In the genomic region with DNA sequence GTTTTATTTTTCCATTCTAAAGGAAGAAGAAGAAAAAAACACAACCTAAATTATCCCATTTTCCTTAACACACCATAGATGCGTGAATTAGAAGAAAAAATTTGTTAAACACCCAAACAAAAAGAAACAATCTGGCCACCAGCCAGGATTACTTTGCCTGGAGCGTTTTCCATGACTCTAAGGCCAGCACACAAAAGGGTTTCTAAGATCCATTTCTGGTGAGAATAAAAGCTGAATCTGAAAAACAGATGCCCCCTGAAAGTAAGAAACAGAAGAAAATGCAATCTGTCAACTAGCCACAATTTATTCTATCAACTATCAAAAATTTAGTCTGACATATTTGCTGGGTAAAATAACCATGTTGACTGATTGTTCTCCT, we compare ENCODE assay signal across 2 cellular contexts.
TF ChIP-seq lines count a peak whose summit lies in the region.

No MANE protein-coding gene starts in this region.

TF ChIP-seq in SK-N-SH, 30 proteins besides CTCF, POLR2A, EP300 and RAD21:
- TF ChIP-seq CHD2 (IDR thresholded peaks at IDR 0.05; ENCODE audit: low read length, partially characterized antibody): peak; percentile 31
- no peak for TF ChIP-seq ELF1 (IDR thresholded peaks at IDR 0.05)
- no peak for TF ChIP-seq MEF2A (IDR thresholded peaks at IDR 0.05; ENCODE audit: borderline replicate concordance, low read depth)
- no peak for TF ChIP-seq GABPA (IDR thresholded peaks at IDR 0.05; ENCODE audit: low read depth)

TF ChIP-seq in SK-N-SH treated with all-trans-retinoic acid at 6 μM for 48 hours, 23 proteins besides CTCF, POLR2A, EP300 and RAD21:
- TF ChIP-seq ZFP3 (CRISPR knock-in tag; IDR thresholded peaks at IDR 0.05): no peak
- TF ChIP-seq ZNF565 (CRISPR knock-in tag; conservative IDR thresholded peaks at IDR 0.05; ENCODE audit: low read depth): no peak
- TF ChIP-seq SNAI2 (CRISPR knock-in tag; IDR thresholded peaks at IDR 0.05): no peak
- TF ChIP-seq, protein P1, sequence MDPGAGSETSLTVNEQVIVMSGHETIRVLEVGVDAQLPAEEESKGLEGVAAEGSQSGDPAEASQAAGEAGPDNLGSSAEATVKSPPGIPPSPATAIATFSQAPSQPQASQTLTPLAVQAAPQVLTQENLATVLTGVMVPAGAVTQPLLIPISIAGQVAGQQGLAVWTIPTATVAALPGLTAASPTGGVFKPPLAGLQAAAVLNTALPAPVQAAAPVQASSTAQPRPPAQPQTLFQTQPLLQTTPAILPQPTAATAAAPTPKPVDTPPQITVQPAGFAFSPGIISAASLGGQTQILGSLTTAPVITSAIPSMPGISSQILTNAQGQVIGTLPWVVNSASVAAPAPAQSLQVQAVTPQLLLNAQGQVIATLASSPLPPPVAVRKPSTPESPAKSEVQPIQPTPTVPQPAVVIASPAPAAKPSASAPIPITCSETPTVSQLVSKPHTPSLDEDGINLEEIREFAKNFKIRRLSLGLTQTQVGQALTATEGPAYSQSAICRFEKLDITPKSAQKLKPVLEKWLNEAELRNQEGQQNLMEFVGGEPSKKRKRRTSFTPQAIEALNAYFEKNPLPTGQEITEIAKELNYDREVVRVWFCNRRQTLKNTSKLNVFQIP (CRISPR knock-in tag; IDR thresholded peaks at IDR 0.05; ENCODE audit: borderline replicate concordance, low read depth): no peak
- no peak for TF ChIP-seq CSRNP3 (CRISPR knock-in tag; IDR thresholded peaks at IDR 0.05)
- TF ChIP-seq TSHZ2 (CRISPR knock-in tag; IDR thresholded peaks at IDR 0.05): no peak
- TF ChIP-seq OSR1 (CRISPR knock-in tag; IDR thresholded peaks at IDR 0.05): no peak
- TF ChIP-seq ZC3H10 (CRISPR knock-in tag; IDR thresholded peaks at IDR 0.05): no peak
- TF ChIP-seq TCF4 (CRISPR knock-in tag; IDR thresholded peaks at IDR 0.05; ENCODE audit: borderline replicate concordance): no peak
- no peak for TF ChIP-seq ISL1 (CRISPR knock-in tag; IDR thresholded peaks at IDR 0.05)
- TF ChIP-seq CSDC2 (CRISPR knock-in tag; IDR thresholded peaks at IDR 0.05): no peak
- no peak for TF ChIP-seq BACH2 (CRISPR knock-in tag; IDR thresholded peaks at IDR 0.05; ENCODE audit: borderline replicate concordance)
- TF ChIP-seq TOX (CRISPR knock-in tag; IDR thresholded peaks at IDR 0.05; ENCODE audit: borderline replicate concordance): no peak
- TF ChIP-seq CREB5 (CRISPR knock-in tag; IDR thresholded peaks at IDR 0.05; ENCODE audit: low read depth): no peak
- TF ChIP-seq ZNF8 (CRISPR knock-in tag; IDR thresholded peaks at IDR 0.05): no peak
- no peak for TF ChIP-seq PPARA (CRISPR knock-in tag; IDR thresholded peaks at IDR 0.05; ENCODE audit: borderline replicate concordance)
- no peak for TF ChIP-seq RARB (CRISPR knock-in tag; IDR thresholded peaks at IDR 0.05)
- TF ChIP-seq, protein P2, sequence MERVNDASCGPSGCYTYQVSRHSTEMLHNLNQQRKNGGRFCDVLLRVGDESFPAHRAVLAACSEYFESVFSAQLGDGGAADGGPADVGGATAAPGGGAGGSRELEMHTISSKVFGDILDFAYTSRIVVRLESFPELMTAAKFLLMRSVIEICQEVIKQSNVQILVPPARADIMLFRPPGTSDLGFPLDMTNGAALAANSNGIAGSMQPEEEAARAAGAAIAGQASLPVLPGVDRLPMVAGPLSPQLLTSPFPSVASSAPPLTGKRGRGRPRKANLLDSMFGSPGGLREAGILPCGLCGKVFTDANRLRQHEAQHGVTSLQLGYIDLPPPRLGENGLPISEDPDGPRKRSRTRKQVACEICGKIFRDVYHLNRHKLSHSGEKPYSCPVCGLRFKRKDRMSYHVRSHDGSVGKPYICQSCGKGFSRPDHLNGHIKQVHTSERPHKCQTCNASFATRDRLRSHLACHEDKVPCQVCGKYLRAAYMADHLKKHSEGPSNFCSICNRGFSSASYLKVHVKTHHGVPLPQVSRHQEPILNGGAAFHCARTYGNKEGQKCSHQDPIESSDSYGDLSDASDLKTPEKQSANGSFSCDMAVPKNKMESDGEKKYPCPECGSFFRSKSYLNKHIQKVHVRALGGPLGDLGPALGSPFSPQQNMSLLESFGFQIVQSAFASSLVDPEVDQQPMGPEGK (CRISPR knock-in tag; IDR thresholded peaks at IDR 0.05; ENCODE audit: borderline replicate concordance): no peak
